Comparison of ENCODE assay signal across 18 cellular contexts in the genomic region with DNA sequence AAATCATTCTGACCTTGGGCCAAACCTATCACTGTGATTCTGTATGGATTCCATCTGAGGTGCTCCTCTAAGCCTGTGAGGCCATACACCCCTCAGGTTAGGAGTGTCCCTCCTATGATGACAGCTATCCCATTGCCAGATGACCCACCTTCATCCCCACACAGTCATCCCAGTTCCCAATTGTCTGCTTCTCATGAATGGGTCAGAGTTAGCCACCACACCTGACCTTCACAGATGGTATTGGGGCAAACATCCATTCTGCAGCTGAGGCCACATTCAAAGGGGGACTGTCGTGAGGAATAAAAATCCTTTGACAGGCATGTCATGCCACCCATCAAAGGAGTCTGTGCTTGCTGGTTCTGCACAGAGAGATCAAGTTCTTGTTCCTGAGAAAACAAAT.
DNase-seq lines count a peak whose midpoint lies in the region; TF ChIP-seq lines count a peak whose summit lies in the region.
"Had no signal": no experiment of that assay in that cellular context is flagged by ENCODE, and none has a peak within 500 bp of the region (broad histone marks: within the 10 kb centered on the region; RNA-seq: fewer than 3 reads in every experiment).

No MANE protein-coding gene starts in this region.

- H3K9ac ChIP-seq in BLaER1 (no peak overlapping the region), KMS-11 (no peak overlapping the region)

- H3K9me3 Mint-ChIP-seq in activated T-helper 1 cell treated with anti-CD3 and anti-CD28 coated beads, Interleukin-12 subunit alpha, Interleukin-12 subunit beta, Interleukin-2, Interleukin-4 antibody, amounts not matched to agents 30 ng/mL and 10 ng/mL and 1 ng/mL, durations not matched to agents 14 hours and 24 hours and 36 hours = peaks cover 5% of the 10 kb centered on the region
- peaks cover 14% of the 10 kb centered on the region for H3K9me3 Mint-ChIP-seq in mesothelial cell of epicardium

- H3K27me3 ChIP-seq in BLaER1 = no peaks in the 10 kb centered on the region
- no peaks in the 10 kb centered on the region for H3K27me3 ChIP-seq in KMS-11 (ENCODE audit: insufficient read depth, low read depth)

- DNase-seq in activated T-helper 1 cell treated with anti-CD3 and anti-CD28 coated beads, Interleukin-12 subunit alpha, Interleukin-12 subunit beta, Interleukin-2, Interleukin-4 antibody, amounts not matched to agents 30 ng/mL and 10 ng/mL and 1 ng/mL, durations not matched to agents 14 hours and 24 hours and 36 hours (ENCODE audit: low spot score) = no peak
- DNase-seq in mesothelial cell of epicardium (ENCODE audit: low spot score in 2 of 2, unreplicated experiment in 2 of 2) (no peak), NCI-H524 treated with DMSO at 0.1 percent for 48 hours (lab: John Stamatoyannopoulos, UW) (no peak), DMS 273 (lab: John Stamatoyannopoulos, UW; ENCODE audit: unreplicated experiment) (no peak), NCI-H526 treated with DMSO at 0.1 percent for 48 hours (lab: John Stamatoyannopoulos, UW) (no peak)
- DNase-seq in NK-92 treated with Interleukin-12 subunit alpha and Interleukin-12 subunit beta, amount 100 ng/mL, for 24 hours (lab: John Stamatoyannopoulos, UW) = no peak
- DNase-seq: Caco-2; CD4-positive, alpha-beta T cell; DMS79; GDM1; HCEC 1CT; IMR-90 had no signal

- peaks cover 40% of the 10 kb centered on the region for H3K4me1 ChIP-seq in BLaER1
- peaks cover 33% of the 10 kb centered on the region for H3K4me1 ChIP-seq in KMS-11 (ENCODE audit: low read depth, poor library complexity, severe bottlenecking)
- H3K4me1 ChIP-seq: Caco-2 had no signal

- H4K20me1 ChIP-seq in BLaER1 = no peaks in the 10 kb centered on the region
- H4K20me1 ChIP-seq in KMS-11 (ENCODE audit: insufficient read depth) = no peaks in the 10 kb centered on the region

- H3K4me3 ChIP-seq in BLaER1 = no peak overlapping the region
- H3K4me3 ChIP-seq in KMS-11 (IDR thresholded peaks at IDR 0.05; ENCODE audit: insufficient read depth, low read depth, low read length) = no peak overlapping the region
- H3K4me3 ChIP-seq: GM23338 had no signal

- H3K27me3 Mint-ChIP-seq in activated T-helper 1 cell treated with anti-CD3 and anti-CD28 coated beads, Interleukin-12 subunit alpha, Interleukin-12 subunit beta, Interleukin-2, Interleukin-4 antibody, amounts not matched to agents 30 ng/mL and 10 ng/mL and 1 ng/mL, durations not matched to agents 14 hours and 24 hours and 36 hours (ENCODE audit: insufficient read depth) = no peaks in the 10 kb centered on the region
- H3K27me3 Mint-ChIP-seq in mesothelial cell of epicardium (ENCODE audit: low read depth) = no peaks in the 10 kb centered on the region
- H3K27me3 Mint-ChIP-seq: B cell had no signal

- peaks cover 17% of the 10 kb centered on the region for H3K9me3 ChIP-seq in BLaER1

- peak overlapping the region; percentile 58 for H3K4me2 ChIP-seq in BLaER1
- H3K4me2 ChIP-seq in KMS-11 = peak overlapping the region; percentile 11; the same call in 1 of the 2 replicates
- H3K4me2 ChIP-seq: GM23338 had no signal

- peak overlapping the region; percentile 19 for H3K27ac Mint-ChIP-seq in activated T-helper 1 cell treated with anti-CD3 and anti-CD28 coated beads, Interleukin-12 subunit alpha, Interleukin-12 subunit beta, Interleukin-2, Interleukin-4 antibody, amounts not matched to agents 30 ng/mL and 10 ng/mL and 1 ng/mL, durations not matched to agents 14 hours and 24 hours and 36 hours
- H3K27ac Mint-ChIP-seq in mesothelial cell of epicardium = peak overlapping the region; percentile 12
- H3K27ac Mint-ChIP-seq: B cell; CD4-positive, alpha-beta T cell; GM23338 had no signal

- H3K79me2 ChIP-seq in KMS-11 (ENCODE audit: insufficient read depth, low read depth) = no peaks in the 10 kb centered on the region

- H3K36me3 ChIP-seq in BLaER1 (peaks cover 5% of the 10 kb centered on the region; the same call in 1 of the 2 replicates), KMS-11 (ENCODE audit: insufficient read depth) (no peaks in the 10 kb centered on the region)

- no peak overlapping the region for H3K4me3 Mint-ChIP-seq in activated T-helper 1 cell treated with anti-CD3 and anti-CD28 coated beads, Interleukin-12 subunit alpha, Interleukin-12 subunit beta, Interleukin-2, Interleukin-4 antibody, amounts not matched to agents 30 ng/mL and 10 ng/mL and 1 ng/mL, durations not matched to agents 14 hours and 24 hours and 36 hours
- H3K4me3 Mint-ChIP-seq in mesothelial cell of epicardium = no peak overlapping the region
- H3K4me3 Mint-ChIP-seq: B cell; CD4-positive, alpha-beta T cell; GM23338 had no signal

- TF ChIP-seq CTCF in KMS-11 (conservative IDR thresholded peaks at IDR 0.05; ENCODE audit: low read depth, low read length) (no peak), mesothelial cell of epicardium (IDR thresholded peaks at IDR 0.05; ENCODE audit: unreplicated experiment) (no peak)

- H3K27ac ChIP-seq in BLaER1 (no peak overlapping the region), KMS-11 (peak overlapping the region; percentile 17; the same call in 1 of the 2 replicates)
- H3K27ac ChIP-seq: C4-2B, HL-60 had no signal

- H3K4me1 Mint-ChIP-seq in activated T-helper 1 cell treated with anti-CD3 and anti-CD28 coated beads, Interleukin-12 subunit alpha, Interleukin-12 subunit beta, Interleukin-2, Interleukin-4 antibody, amounts not matched to agents 30 ng/mL and 10 ng/mL and 1 ng/mL, durations not matched to agents 14 hours and 24 hours and 36 hours (ENCODE audit: low read depth) = peaks cover 34% of the 10 kb centered on the region
- H3K4me1 Mint-ChIP-seq in mesothelial cell of epicardium = peaks cover 40% of the 10 kb centered on the region
- H3K4me1 Mint-ChIP-seq: GM23338 had no signal

- no peak overlapping the region for H2AFZ ChIP-seq in KMS-11 (ENCODE audit: low read depth)
- H2AFZ ChIP-seq: GM23338 had no signal

- H3K36me3 Mint-ChIP-seq in activated T-helper 1 cell treated with anti-CD3 and anti-CD28 coated beads, Interleukin-12 subunit alpha, Interleukin-12 subunit beta, Interleukin-2, Interleukin-4 antibody, amounts not matched to agents 30 ng/mL and 10 ng/mL and 1 ng/mL, durations not matched to agents 14 hours and 24 hours and 36 hours (ENCODE audit: low read depth) = peaks cover 7% of the 10 kb centered on the region
- peaks cover 16% of the 10 kb centered on the region for H3K36me3 Mint-ChIP-seq in mesothelial cell of epicardium

- intact Hi-C loops in activated T-helper 1 cell treated with anti-CD3 and anti-CD28 coated beads, Interleukin-12 subunit alpha, Interleukin-12 subunit beta, Interleukin-2, Interleukin-4 antibody, amounts not matched to agents 30 ng/mL and 10 ng/mL and 1 ng/mL, durations not matched to agents 14 hours and 24 hours and 36 hours (cut with micrococcal nuclease) = no loop called here
